ENCODE assay signal across 14 cellular contexts in genomic region chr13:46747031-46747820, GRCh38. TPM values are rescaled to one million over a fixed set of nuclear protein-coding genes. Genes with fewer than 3 reads are reported as not detected.
DNase-seq lines count a peak whose midpoint lies in the region; ATAC-seq and TF ChIP-seq lines count a peak whose summit lies in the region.
"Had no signal": no experiment of that assay in that cellular context is flagged by ENCODE, and none has a peak within 500 bp of the region (broad histone marks: within the 10 kb centered on the region; RNA-seq: fewer than 3 reads in every experiment).

No MANE protein-coding gene starts in this region.

- no peak overlapping the region for H3K4me3 Mint-ChIP-seq in activated T-cell treated with anti-CD3 and anti-CD28 coated beads, Interleukin-2, amount 50 U/mL, for 4 hours
- H3K4me3 Mint-ChIP-seq: B cell; CD4-positive, CD25-positive, alpha-beta regulatory T cell; H9 had no signal

- peaks cover 67% of the 10 kb centered on the region for H3K4me1 ChIP-seq in BLaER1
- no peaks in the 10 kb centered on the region for H3K4me1 ChIP-seq in body of pancreas

- TF ChIP-seq CTCF in body of pancreas (IDR thresholded peaks at IDR 0.05) = no peak

- H3K36me3 ChIP-seq in BLaER1 = peaks cover 73% of the 10 kb centered on the region
- H3K36me3 ChIP-seq in body of pancreas (replicated peaks in 1 of 2; ENCODE audit: insufficient read depth in 1 of 2, low read depth in 2 of 2) = peaks cover 0 to 4% of the 10 kb centered on the region in 2 donors

- H3K4me1 Mint-ChIP-seq in activated T-cell treated with anti-CD3 and anti-CD28 coated beads, Interleukin-2, amount 50 U/mL, for 4 hours (ENCODE audit: low read depth) = peaks cover 20% of the 10 kb centered on the region

- intact Hi-C loops in body of pancreas (cut with DNase I) = no loop called here

- no peaks in the 10 kb centered on the region for H4K20me1 ChIP-seq in BLaER1

- no peaks in the 10 kb centered on the region for H3K9me3 Mint-ChIP-seq in activated T-cell treated with anti-CD3 and anti-CD28 coated beads, Interleukin-2, amount 50 U/mL, for 4 hours
- H3K9me3 Mint-ChIP-seq: CD4-positive, CD25-positive, alpha-beta regulatory T cell; CD8-positive, alpha-beta memory T cell; H9 had no signal

- ATAC-seq in activated T-cell treated with anti-CD3 and anti-CD28 coated beads, Interleukin-2, amount 50 U/mL, for 4 hours = no peak
- ATAC-seq in body of pancreas = no peak

- H3K27ac ChIP-seq in BLaER1 = peak overlapping the region; percentile 84
- H3K27ac ChIP-seq in body of pancreas = no peak overlapping the region

- TF ChIP-seq POLR2A in body of pancreas (IDR thresholded peaks at IDR 0.05) = no peak

- no peaks in the 10 kb centered on the region for H3K27me3 Mint-ChIP-seq in activated T-cell treated with anti-CD3 and anti-CD28 coated beads, Interleukin-2, amount 50 U/mL, for 4 hours (ENCODE audit: low read depth)
- H3K27me3 Mint-ChIP-seq: B cell; CD4-positive, CD25-positive, alpha-beta regulatory T cell had no signal

- H3K9me3 ChIP-seq in BLaER1 (peaks cover 52% of the 10 kb centered on the region), body of pancreas (no peaks in the 10 kb centered on the region)

- 0 out of 2 replicates have a peak overlapping the region, but pooled peaks have one; percentile 16 for H3K4me3 ChIP-seq in BLaER1
- no peak overlapping the region for H3K4me3 ChIP-seq in body of pancreas

- peaks cover 30% of the 10 kb centered on the region for H3K36me3 Mint-ChIP-seq in activated T-cell treated with anti-CD3 and anti-CD28 coated beads, Interleukin-2, amount 50 U/mL, for 4 hours (ENCODE audit: insufficient read depth)

- 92 to 93% methylated on average over 8 of the region's 8 CpGs for WGBS in body of pancreas, 2 donors

- DNase-seq in EH (ENCODE audit: low read depth) = peak; percentile 37
- DNase-seq in foreskin melanocyte = peak; percentile 26
- peak; percentile 13 for DNase-seq in renal cortical epithelial cell (ENCODE audit: low read depth)
- DNase-seq in activated T-cell treated with anti-CD3 and anti-CD28 coated beads, Interleukin-2, amount 50 U/mL, for 4 hours = no peak
- no peak for DNase-seq in UCSD-AML1 (lab: John Stamatoyannopoulos, UW; ENCODE audit: unreplicated experiment)
- no peak for DNase-seq in body of pancreas
- DNase-seq: C1 segment of cervical spinal cord; CD4-positive, CD25-positive, alpha-beta regulatory T cell; CD8-positive, alpha-beta memory T cell; COR-L47; GF-D8; H9 had no signal

- H3K27me3 ChIP-seq in BLaER1 = no peaks in the 10 kb centered on the region
- no peaks in the 10 kb centered on the region for H3K27me3 ChIP-seq in body of pancreas

- peak overlapping the region; percentile 51 for H3K4me2 ChIP-seq in BLaER1

- no peak overlapping the region for H3K9ac ChIP-seq in BLaER1

RNA-seq across cellular contexts. Expression of gene ESD, which starts 49.7 kb away (rescaled TPM):
- total RNA-seq in renal cortical epithelial cell = 132 and 150 TPM in 2 replicates
- 10 to 100 TPM; 75.3 to 82.7 (median 78.5) TPM for total RNA-seq in activated T-cell treated with anti-CD3 and anti-CD28 coated beads, Interleukin-2, amount 50 U/mL, for 4 hours
- 10 to 100 TPM; 24.4 to 45.4 TPM for total RNA-seq in body of pancreas

Comparison
In these comparisons a context has a peak if more than half of its experiments do, and no peak if none do; other contexts are left out.
1. DNase-seq: peak in EH (single experiment), foreskin melanocyte (single experiment) and renal cortical epithelial cell (single experiment); none in activated T-cell treated with anti-CD3 and anti-CD28 coated beads, Interleukin-2, amount 50 U/mL, for 4 hours (single experiment), UCSD-AML1 (single experiment) and body of pancreas (0 of 4).